20 cellular contexts compared by ENCODE assay signal in genomic region chr12:47346251-47347019, GRCh38.
A peak's percentile ranks its signal among the peaks of the same experiment; 100 is the strongest.
DNase-seq lines count a peak whose midpoint lies in the region; ATAC-seq, FAIRE-seq and TF ChIP-seq lines count a peak whose summit lies in the region.
"Had no signal": no experiment of that assay in that cellular context is flagged by ENCODE, and none has a peak within 500 bp of the region (broad histone marks: within the 10 kb centered on the region; RNA-seq: fewer than 3 reads in every experiment).

No MANE protein-coding gene starts in this region.

- no peak for TF ChIP-seq POLR2A in GM12891 (IDR thresholded peaks at IDR 0.05; ENCODE audit: low read depth, low read length)

- H3K4me2 ChIP-seq in PC-3 (ENCODE audit: low read length) = no peak overlapping the region

- no peaks in the 10 kb centered on the region for H3K9me3 Mint-ChIP-seq in Caco-2 (ENCODE audit: unreplicated experiment)
- H3K9me3 Mint-ChIP-seq in activated naive CD8-positive, alpha-beta T cell treated with anti-CD3 and anti-CD28 coated beads for 36 hours = peaks cover 5% of the 10 kb centered on the region
- no peaks in the 10 kb centered on the region for H3K9me3 Mint-ChIP-seq in memory B cell
- H3K9me3 Mint-ChIP-seq: natural killer cell, type B pancreatic cell had no signal

- no peak overlapping the region for H3K4me3 Mint-ChIP-seq in Caco-2 (ENCODE audit: unreplicated experiment)
- H3K4me3 Mint-ChIP-seq in activated naive CD8-positive, alpha-beta T cell treated with anti-CD3 and anti-CD28 coated beads for 36 hours = no peak overlapping the region
- H3K4me3 Mint-ChIP-seq in memory B cell = no peak overlapping the region
- H3K4me3 Mint-ChIP-seq: activated naive CD4-positive, alpha-beta T cell treated with anti-CD3 and anti-CD28 coated beads, Interleukin-2, amount 10 ng/mL, durations not matched to agents 7 days and 5 days; natural killer cell; type B pancreatic cell had no signal

- no peak overlapping the region for H2AFZ ChIP-seq in PC-3 (ENCODE audit: low read length)

- no peak for FAIRE-seq in GM12891 (lab: Jason Lieb, UNC)
- FAIRE-seq: H54 had no signal

- TF ChIP-seq CTCF in Caco-2 (IDR thresholded peaks at IDR 0.05; ENCODE audit: insufficient read depth in 1 of 2, low read depth in 1 of 2, low read length in 1 of 2, severe bottlenecking in 1 of 2, unreplicated experiment in 1 of 2) (no peak), PC-3 (conservative IDR thresholded peaks at IDR 0.05; ENCODE audit: low read depth, low read length) (no peak)

- ATAC-seq in memory B cell (ENCODE audit: low read depth) = no peak
- no peak for ATAC-seq in PC-3
- ATAC-seq: activated CD4-positive, CD25-positive, alpha-beta regulatory T cell treated with anti-CD3 and anti-CD28 coated beads, Interleukin-2, amount 50 U/mL, for 24 hours; natural killer cell; psoas muscle had no signal

- peaks cover 12% of the 10 kb centered on the region for H3K4me1 ChIP-seq in Caco-2
- peaks cover 3% of the 10 kb centered on the region; the same call in 1 of the 2 replicates for H3K4me1 ChIP-seq in PC-3 (ENCODE audit: insufficient read depth, low read length)
- H3K4me1 ChIP-seq: breast epithelium, psoas muscle had no signal

- H3K27me3 ChIP-seq in Caco-2 (replicated peaks; ENCODE audit: control insufficient read depth, insufficient read depth, low read length) (no peaks in the 10 kb centered on the region), MG63 (no peaks in the 10 kb centered on the region), PC-3 (ENCODE audit: low read length) (no peaks in the 10 kb centered on the region)
- H3K27me3 ChIP-seq: BLaER1 treated with 17β-estradiol and CSF1 and Interleukin-3, amounts not matched to agents 10 nM and 100 nM; breast epithelium had no signal

- H3K4me3 ChIP-seq in Caco-2 (ENCODE audit: low read depth, low read length) (no peak overlapping the region), MG63 (no peak overlapping the region), PC-3 (ENCODE audit: low read length) (no peak overlapping the region)
- H3K4me3 ChIP-seq: BLaER1 treated with 17β-estradiol and CSF1 and Interleukin-3, amounts not matched to agents 10 nM and 100 nM; breast epithelium; psoas muscle had no signal

- H3K36me3 ChIP-seq in Caco-2 (ENCODE audit: control insufficient read depth, insufficient read depth, low read length) (no peaks in the 10 kb centered on the region), MG63 (no peaks in the 10 kb centered on the region), PC-3 (ENCODE audit: low read depth, low read length) (no peaks in the 10 kb centered on the region)
- H3K36me3 ChIP-seq: BLaER1 treated with 17β-estradiol and CSF1 and Interleukin-3, amounts not matched to agents 10 nM and 100 nM; breast epithelium had no signal

- DNase-seq in Caco-2 (peak; percentile 84 to 87), HT-29 (ENCODE audit: low spot score) (peak; percentile 44), memory B cell (ENCODE audit: low spot score in 2 of 2) (no peak), MG63 (no peak), activated gamma-delta T cell (lab: John Stamatoyannopoulos, UW) (no peak), GM12891 (ENCODE audit: insufficient read length, low spot score) (no peak), PC-3 (no peak)
- DNase-seq in activated naive CD8-positive, alpha-beta T cell treated with anti-CD3 and anti-CD28 coated beads for 36 hours = no peak
- DNase-seq: activated naive CD4-positive, alpha-beta T cell treated with anti-CD3 and anti-CD28 coated beads, Interleukin-2, amount 10 ng/mL, durations not matched to agents 7 days and 5 days; dermis blood vessel endothelial cell; Karpas-422; natural killer cell; NCI-H345; OCI-M1; psoas muscle had no signal

- no peaks in the 10 kb centered on the region for H3K79me2 ChIP-seq in PC-3 (ENCODE audit: low read length)

- H3K9ac ChIP-seq in PC-3 (ENCODE audit: low read length) = no peak overlapping the region
- H3K9ac ChIP-seq: BLaER1 treated with 17β-estradiol and CSF1 and Interleukin-3, amounts not matched to agents 10 nM and 100 nM had no signal

- H3K27ac ChIP-seq in PC-3 (ENCODE audit: low read length) = no peak overlapping the region
- H3K27ac ChIP-seq: BLaER1 treated with 17β-estradiol and CSF1 and Interleukin-3, amounts not matched to agents 10 nM and 100 nM; breast epithelium; psoas muscle had no signal

- CTCF ChIA-PET in Caco-2 (lab: Charles Lee) (interaction anchor here (0.6 to 1.6 kb wide), 3 partner anchors 51 to 314 kb away, joined by 3 to 7 read pairs (median 7); no protein-coding TSS in a partner anchor), PC-3 (lab: Charles Lee) (no interaction called here)

- H3K9me3 ChIP-seq in Caco-2 (no peaks in the 10 kb centered on the region), MG63 (no peaks in the 10 kb centered on the region), PC-3 (ENCODE audit: low read length) (no peaks in the 10 kb centered on the region)
- H3K9me3 ChIP-seq: BLaER1 treated with 17β-estradiol and CSF1 and Interleukin-3, amounts not matched to agents 10 nM and 100 nM; breast epithelium; psoas muscle had no signal

- H3K27ac Mint-ChIP-seq in Caco-2 (ENCODE audit: unreplicated experiment) = peak overlapping the region; percentile 42
- peak overlapping the region; percentile 67 for H3K27ac Mint-ChIP-seq in activated naive CD8-positive, alpha-beta T cell treated with anti-CD3 and anti-CD28 coated beads for 36 hours
- H3K27ac Mint-ChIP-seq in memory B cell = peak overlapping the region; percentile 35
- H3K27ac Mint-ChIP-seq: activated naive CD4-positive, alpha-beta T cell treated with anti-CD3 and anti-CD28 coated beads, Interleukin-2, amount 10 ng/mL, durations not matched to agents 7 days and 5 days; natural killer cell; type B pancreatic cell had no signal

- no peaks in the 10 kb centered on the region for H3K9me2 ChIP-seq in PC-3 (replicated peaks; ENCODE audit: low read length)

- intact Hi-C loops in Caco-2 (cut with micrococcal nuclease; ENCODE audit: unreplicated experiment) = loop anchor here (1.0 to 2.0 kb wide), 3 partner anchors 14 to 38 kb away; no protein-coding TSS in a partner anchor
- intact Hi-C loops in PC-3 (cut with micrococcal nuclease) = no loop called here

- H3F3A ChIP-seq in PC-3 (ENCODE audit: low read length, unreplicated experiment) = no peaks in the 10 kb centered on the region

- H3K36me3 Mint-ChIP-seq in Caco-2 (ENCODE audit: insufficient read depth, unreplicated experiment) (no peaks in the 10 kb centered on the region), memory B cell (no peaks in the 10 kb centered on the region)
- peaks cover 45% of the 10 kb centered on the region for H3K36me3 Mint-ChIP-seq in activated naive CD8-positive, alpha-beta T cell treated with anti-CD3 and anti-CD28 coated beads for 36 hours
- H3K36me3 Mint-ChIP-seq: natural killer cell, type B pancreatic cell had no signal

- no peaks in the 10 kb centered on the region for H4K20me1 ChIP-seq in PC-3 (ENCODE audit: low read length)
- H4K20me1 ChIP-seq: BLaER1 treated with 17β-estradiol and CSF1 and Interleukin-3, amounts not matched to agents 10 nM and 100 nM had no signal

- no peaks in the 10 kb centered on the region for H3K27me3 Mint-ChIP-seq in Caco-2 (ENCODE audit: insufficient read depth, unreplicated experiment)
- no peaks in the 10 kb centered on the region for H3K27me3 Mint-ChIP-seq in activated naive CD8-positive, alpha-beta T cell treated with anti-CD3 and anti-CD28 coated beads for 36 hours
- no peaks in the 10 kb centered on the region for H3K27me3 Mint-ChIP-seq in memory B cell
- H3K27me3 Mint-ChIP-seq: activated naive CD4-positive, alpha-beta T cell treated with anti-CD3 and anti-CD28 coated beads, Interleukin-2, amount 10 ng/mL, durations not matched to agents 7 days and 5 days; type B pancreatic cell had no signal

- H3K4me1 Mint-ChIP-seq in Caco-2 (ENCODE audit: low read depth, unreplicated experiment) (peaks cover 9% of the 10 kb centered on the region), memory B cell (peaks cover 11% of the 10 kb centered on the region)
- H3K4me1 Mint-ChIP-seq in activated naive CD8-positive, alpha-beta T cell treated with anti-CD3 and anti-CD28 coated beads for 36 hours = peaks cover 61% of the 10 kb centered on the region

- POLR2A ChIA-PET in Caco-2 (lab: Charles Lee) = no interaction called here
- POLR2A ChIA-PET in PC-3 (lab: Charles Lee; ENCODE audit: unreplicated experiment) = interaction anchor here (0.7 kb wide), 1 partner anchor 10 kb away, joined by 4 read pairs; no protein-coding TSS in a partner anchor

- no TSS peak for BruUV-seq in Caco-2 (replicated peaks; lab: Mats Ljungman, UMichigan)
- no TSS peak for BruUV-seq in PC-3 (replicated peaks; lab: Mats Ljungman, UMichigan)

TF ChIP-seq in GM12891, 5 proteins besides CTCF, POLR2A, EP300 and RAD21:
- TF ChIP-seq PAX5 (IDR thresholded peaks at IDR 0.05; ENCODE audit: insufficient read depth, low read length, severe bottlenecking) (no peak), POLR2AphosphoS5 (IDR thresholded peaks at IDR 0.05; ENCODE audit: low read depth, low read length) (no peak), POU2F2 (IDR thresholded peaks at IDR 0.05; ENCODE audit: low read depth, low read length) (no peak), SPI1 (IDR thresholded peaks at IDR 0.05; ENCODE audit: low read depth, low read length) (no peak)
TF ChIP-seq in GM12891: peak in this region for 0.

Comparison
In these comparisons a context has a peak if more than half of its experiments do, and no peak if none do; other contexts are left out.
1. DNase-seq: peak in Caco-2 (2 of 2) and HT-29 (single experiment); none in activated naive CD8-positive, alpha-beta T cell treated with anti-CD3 and anti-CD28 coated beads for 36 hours (single experiment), memory B cell (0 of 2), MG63 (single experiment), activated gamma-delta T cell (single experiment), GM12891 (single experiment) and PC-3 (single experiment).
2. Peak in every context shown above with its lines, with median percentiles within 50 percentile points of each other: H3K27ac Mint-ChIP-seq.